18 cellular contexts compared by ENCODE assay signal in genomic region chr16:66155933-66156332, GRCh38.
DNase-seq lines count a peak whose midpoint lies in the region; ATAC-seq and TF ChIP-seq lines count a peak whose summit lies in the region.
"Had no signal": no experiment of that assay in that cellular context is flagged by ENCODE, and none has a peak within 500 bp of the region (broad histone marks: within the 10 kb centered on the region; RNA-seq: fewer than 3 reads in every experiment).

No MANE protein-coding gene starts in this region.

- H3K27ac Mint-ChIP-seq in activated CD4-positive, alpha-beta T cell treated with anti-CD3 and anti-CD28 coated beads, Interleukin-2, amount 10 ng/mL, durations not matched to agents 7 days and 5 days = no peak overlapping the region
- H3K27ac Mint-ChIP-seq in activated naive CD4-positive, alpha-beta T cell treated with anti-CD3 and anti-CD28 coated beads for 36 hours = no peak overlapping the region
- H3K27ac Mint-ChIP-seq: T-helper 2 cell treated with Interferon-gamma antibody and Interleukin-4, amounts not matched to agents 5 μg/mL and 100 μg/mL, for 36 hours had no signal

- H3K4me2 ChIP-seq in smooth muscle cell = no peak overlapping the region

- TF ChIP-seq POLR2A in GM18505 (IDR thresholded peaks at IDR 0.05; ENCODE audit: borderline replicate concordance, extremely low read depth, insufficient read depth, insufficient read length) = no peak

- no peak for TF ChIP-seq CTCF in smooth muscle cell (IDR thresholded peaks at IDR 0.05; ENCODE audit: borderline replicate concordance, insufficient read depth, poor library complexity, severe bottlenecking)

- no peak overlapping the region for H3K9ac ChIP-seq in smooth muscle cell (ENCODE audit: low read depth)

- CTCF ChIA-PET in activated CD4-positive, alpha-beta T cell treated with anti-CD3 and anti-CD28 coated beads, Interleukin-2, amount 10 ng/mL, durations not matched to agents 7 days and 5 days (lab: Charles Lee) = no interaction called here
- CTCF ChIA-PET in activated naive CD4-positive, alpha-beta T cell treated with anti-CD3 and anti-CD28 coated beads for 36 hours (lab: Charles Lee) = no interaction called here

- H3K9me3 Mint-ChIP-seq in activated CD4-positive, alpha-beta T cell treated with anti-CD3 and anti-CD28 coated beads, Interleukin-2, amount 10 ng/mL, durations not matched to agents 7 days and 5 days = no peaks in the 10 kb centered on the region
- no peaks in the 10 kb centered on the region for H3K9me3 Mint-ChIP-seq in activated naive CD4-positive, alpha-beta T cell treated with anti-CD3 and anti-CD28 coated beads for 36 hours
- H3K9me3 Mint-ChIP-seq: T-helper 2 cell treated with Interferon-gamma antibody and Interleukin-4, amounts not matched to agents 5 μg/mL and 100 μg/mL, for 36 hours had no signal

- no peaks in the 10 kb centered on the region for H3K9me3 ChIP-seq in smooth muscle cell (replicated peaks; ENCODE audit: low read depth)

- WGBS in smooth muscle cell (ENCODE audit: low lambda C conversion rate) = 53% methylated on average over 4 of the region's 4 CpGs

- peaks cover 4% of the 10 kb centered on the region for H3K4me1 Mint-ChIP-seq in activated CD4-positive, alpha-beta T cell treated with anti-CD3 and anti-CD28 coated beads, Interleukin-2, amount 10 ng/mL, durations not matched to agents 7 days and 5 days
- no peaks in the 10 kb centered on the region for H3K4me1 Mint-ChIP-seq in activated naive CD4-positive, alpha-beta T cell treated with anti-CD3 and anti-CD28 coated beads for 36 hours (ENCODE audit: low read depth)

- H3K4me3 ChIP-seq in smooth muscle cell = no peak overlapping the region

- H3K36me3 ChIP-seq in smooth muscle cell (ENCODE audit: low read depth) = no peaks in the 10 kb centered on the region

- no peak overlapping the region for H2AFZ ChIP-seq in smooth muscle cell (ENCODE audit: low read depth)

- peaks cover 2% of the 10 kb centered on the region for H3K27me3 Mint-ChIP-seq in activated CD4-positive, alpha-beta T cell treated with anti-CD3 and anti-CD28 coated beads, Interleukin-2, amount 10 ng/mL, durations not matched to agents 7 days and 5 days
- H3K27me3 Mint-ChIP-seq in activated naive CD4-positive, alpha-beta T cell treated with anti-CD3 and anti-CD28 coated beads for 36 hours (ENCODE audit: low read depth) = peaks cover 3% of the 10 kb centered on the region

- no peak for DNase-seq in smooth muscle cell (lab: John Stamatoyannopoulos, UW; ENCODE audit: unreplicated experiment)
- no peak for DNase-seq in activated CD4-positive, alpha-beta T cell treated with anti-CD3 and anti-CD28 coated beads, Interleukin-2, amount 10 ng/mL, durations not matched to agents 7 days and 5 days
- no peak for DNase-seq in activated naive CD4-positive, alpha-beta T cell treated with anti-CD3 and anti-CD28 coated beads for 36 hours
- DNase-seq in KBM-7 = no peak
- DNase-seq: ACHN; CD4-positive, alpha-beta memory T cell; DMS79 treated with DMSO at 0.1 percent for 48 hours; Karpas-422; NCI-H187 treated with DMSO at 0.1 percent for 48 hours; NCI-H2171 treated with DMSO at 0.1 percent for 48 hours; NCI-H510A; SHP77 had no signal

- H3F3A ChIP-seq in smooth muscle cell (ENCODE audit: low read depth) = peaks cover 12% of the 10 kb centered on the region

- H4K20me1 ChIP-seq in smooth muscle cell (ENCODE audit: low read depth) = no peaks in the 10 kb centered on the region

- no peak overlapping the region for H3K4me3 Mint-ChIP-seq in activated CD4-positive, alpha-beta T cell treated with anti-CD3 and anti-CD28 coated beads, Interleukin-2, amount 10 ng/mL, durations not matched to agents 7 days and 5 days
- H3K4me3 Mint-ChIP-seq in activated naive CD4-positive, alpha-beta T cell treated with anti-CD3 and anti-CD28 coated beads for 36 hours = no peak overlapping the region
- H3K4me3 Mint-ChIP-seq: T-helper 2 cell treated with Interferon-gamma antibody and Interleukin-4, amounts not matched to agents 5 μg/mL and 100 μg/mL, for 36 hours had no signal

- H3K36me3 Mint-ChIP-seq in activated CD4-positive, alpha-beta T cell treated with anti-CD3 and anti-CD28 coated beads, Interleukin-2, amount 10 ng/mL, durations not matched to agents 7 days and 5 days (ENCODE audit: low read depth) = no peaks in the 10 kb centered on the region
- no peaks in the 10 kb centered on the region for H3K36me3 Mint-ChIP-seq in activated naive CD4-positive, alpha-beta T cell treated with anti-CD3 and anti-CD28 coated beads for 36 hours (ENCODE audit: low read depth)
- H3K36me3 Mint-ChIP-seq: CD4-positive, alpha-beta memory T cell had no signal

- POLR2A ChIA-PET in activated CD4-positive, alpha-beta T cell treated with anti-CD3 and anti-CD28 coated beads, Interleukin-2, amount 10 ng/mL, durations not matched to agents 7 days and 5 days (lab: Charles Lee) = no interaction called here

- intact Hi-C loops in activated naive CD4-positive, alpha-beta T cell treated with anti-CD3 and anti-CD28 coated beads for 36 hours (cut with micrococcal nuclease) = no loop called here

- no peaks in the 10 kb centered on the region for H3K79me2 ChIP-seq in smooth muscle cell (ENCODE audit: low read depth)

- peak overlapping the region; percentile 7 for H3K27ac ChIP-seq in smooth muscle cell (ENCODE audit: low read depth)

- in situ Hi-C loops in KBM-7 (cut with MboI; ENCODE audit: low pct_unique_long_range_greater_than_20kb, low sequenced_read_pairs) = no loop called here

- H3K4me1 ChIP-seq in smooth muscle cell (ENCODE audit: low read depth) = peaks cover 9% of the 10 kb centered on the region

- ATAC-seq in GM18505 (IDR thresholded peaks at IDR 0.05; ENCODE audit: unreplicated experiment) (peak; percentile 75), GM21529 (IDR thresholded peaks at IDR 0.05; ENCODE audit: unreplicated experiment) (peak; percentile 45), HG03095 (IDR thresholded peaks at IDR 0.05; ENCODE audit: unreplicated experiment) (peak; percentile 87), GM21423 (IDR thresholded peaks at IDR 0.05; ENCODE audit: unreplicated experiment) (no peak)
- ATAC-seq: HepG2 had no signal

- no peaks in the 10 kb centered on the region for H3K27me3 ChIP-seq in smooth muscle cell (ENCODE audit: low read depth)
